In the genomic region with DNA sequence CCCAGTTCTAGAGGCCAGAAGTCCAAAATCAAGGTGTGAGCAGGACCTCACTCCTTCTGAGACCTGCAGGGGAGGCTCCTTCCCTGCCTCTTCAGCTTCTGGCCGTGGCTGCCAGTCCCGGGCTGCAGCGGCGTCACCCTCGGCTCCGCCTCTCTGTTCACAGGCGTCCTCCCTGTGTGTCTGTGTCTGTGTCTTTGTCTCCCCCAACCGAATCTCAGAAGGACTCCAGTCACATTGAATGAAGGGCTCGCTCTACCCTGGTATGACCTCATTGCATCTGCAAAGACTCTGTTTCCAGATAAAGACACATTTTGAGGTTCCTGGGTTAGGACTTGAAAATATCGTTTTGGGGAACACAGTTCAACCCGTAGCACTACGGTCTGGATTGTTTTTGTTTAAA, we compare ENCODE assay signal across 10 cellular contexts. TPM values are rescaled to one million over a fixed set of nuclear protein-coding genes. Genes with fewer than 3 reads are reported as not detected.
DNase-seq lines count a peak whose midpoint lies in the region; ATAC-seq and TF ChIP-seq lines count a peak whose summit lies in the region.
"Had no signal": no experiment of that assay in that cellular context is flagged by ENCODE, and none has a peak within 500 bp of the region (broad histone marks: within the 10 kb centered on the region; RNA-seq: fewer than 3 reads in every experiment).

No MANE protein-coding gene starts in this region.

- H3K18ac ChIP-seq in mesendoderm (ENCODE audit: low read length) = no peak overlapping the region

- no peak overlapping the region for H2BK5ac ChIP-seq in mesendoderm (ENCODE audit: low read length)

- H3K23ac ChIP-seq in mesendoderm (ENCODE audit: low read length) = no peak overlapping the region

- no peak overlapping the region for H3K9ac ChIP-seq in mesendoderm (ENCODE audit: low read length)

- CTCF ChIA-PET in activated B cell treated with CpG ODN at 0.5 μM for 24 hours (lab: Charles Lee) = no interaction called here

- no peaks in the 10 kb centered on the region for H3K9me3 ChIP-seq in vagina
- H3K9me3 ChIP-seq: ascending aorta had no signal

- H2BK15ac ChIP-seq in mesendoderm (replicated peaks; ENCODE audit: low read depth) = no peak overlapping the region

- H3K4me3 ChIP-seq in mesendoderm (ENCODE audit: low read length) = no peak overlapping the region
- H3K4me3 ChIP-seq in vagina = no peak overlapping the region
- H3K4me3 ChIP-seq: ascending aorta had no signal

- H3K56ac ChIP-seq in mesendoderm (ENCODE audit: low read length) = no peak overlapping the region

- no peak overlapping the region for H3K27ac Mint-ChIP-seq in activated B cell treated with CpG ODN at 0.5 μM for 24 hours

- TF ChIP-seq CTCF in activated B cell treated with CpG ODN at 0.5 μM for 24 hours (IDR thresholded peaks at IDR 0.05) = no peak
- TF ChIP-seq CTCF in vagina (IDR thresholded peaks at IDR 0.05) = peak in 1 of 3 experiments; percentile 25

- H4K8ac ChIP-seq in mesendoderm (ENCODE audit: low read depth, low read length) = no peak overlapping the region

- H3K4me2 ChIP-seq in mesendoderm (ENCODE audit: low read length) = no peak overlapping the region

- H3K27ac ChIP-seq in mesendoderm (ENCODE audit: low read depth, low read length) (no peak overlapping the region), substantia nigra (ENCODE audit: low read depth, low read length, poor library complexity, severe bottlenecking) (no peak overlapping the region), vagina (no peak overlapping the region)
- H3K27ac ChIP-seq: ascending aorta had no signal

- H3K36me3 Mint-ChIP-seq in activated B cell treated with CpG ODN at 0.5 μM for 24 hours (ENCODE audit: low read depth) = no peaks in the 10 kb centered on the region

- H3K27me3 ChIP-seq in mesendoderm (ENCODE audit: insufficient read depth, low read length, poor library complexity) (no peaks in the 10 kb centered on the region), vagina (no peaks in the 10 kb centered on the region)
- H3K27me3 ChIP-seq: ascending aorta had no signal

- H3K4me1 Mint-ChIP-seq in activated B cell treated with CpG ODN at 0.5 μM for 24 hours = no peaks in the 10 kb centered on the region

- intact Hi-C loops in activated B cell treated with CpG ODN at 0.5 μM for 24 hours (cut with micrococcal nuclease) (loop anchor here (1.0 kb wide), 1 partner anchor 209 kb away; no protein-coding TSS in a partner anchor), vagina (cut with DNase I) (no loop called here)

- peaks cover 28% of the 10 kb centered on the region for H3K27me3 Mint-ChIP-seq in activated B cell treated with CpG ODN at 0.5 μM for 24 hours

- H3K4me3 Mint-ChIP-seq in activated B cell treated with CpG ODN at 0.5 μM for 24 hours = no peak overlapping the region

- H3K36me3 ChIP-seq in mesendoderm (ENCODE audit: control insufficient read depth, insufficient read depth, low read length) (no peaks in the 10 kb centered on the region), vagina (no peaks in the 10 kb centered on the region)
- H3K36me3 ChIP-seq: ascending aorta had no signal

- TF ChIP-seq POLR2A in vagina (IDR thresholded peaks at IDR 0.05) = no peak

- POLR2A ChIA-PET in activated B cell treated with CpG ODN at 0.5 μM for 24 hours (lab: Charles Lee) = no interaction called here

- H4K5ac ChIP-seq in mesendoderm (ENCODE audit: low read length) = no peak overlapping the region

- H3K9me3 Mint-ChIP-seq in activated B cell treated with CpG ODN at 0.5 μM for 24 hours = no peaks in the 10 kb centered on the region

- ATAC-seq in GM18511 (IDR thresholded peaks at IDR 0.05; ENCODE audit: unreplicated experiment) = peak; percentile 76
- ATAC-seq in activated B cell treated with CpG ODN at 0.5 μM for 24 hours (ENCODE audit: low read depth) = peak; percentile 77

- H3K79me2 ChIP-seq in mesendoderm (ENCODE audit: control insufficient read depth, insufficient read depth, low read length) = no peaks in the 10 kb centered on the region

- whole genome bisulfite sequencing in mesendoderm (ENCODE audit: extremely low coverage, insufficient coverage, low lambda C conversion rate) = no CpG with 5 or more reads among the region's 12 CpGs

- H3K4ac ChIP-seq in mesendoderm (ENCODE audit: low read depth, low read length) = no peak overlapping the region

- H3K79me1 ChIP-seq in mesendoderm (ENCODE audit: low read length) = no peaks in the 10 kb centered on the region

- H2AK5ac ChIP-seq in mesendoderm (ENCODE audit: low read length) = no peak overlapping the region

- DNase-seq in A172 (ENCODE audit: low spot score) = peak; percentile 60
- DNase-seq in NCI-H1436 treated with DMSO at 0.1 percent for 48 hours (lab: John Stamatoyannopoulos, UW) = peak; percentile 10
- DNase-seq in activated B cell treated with CpG ODN at 0.5 μM for 24 hours = no peak
- peak; percentile 4 for DNase-seq in effector CD4-positive, alpha-beta T cell
- DNase-seq in mesendoderm = peak; percentile 94
- DNase-seq in substantia nigra (lab: John Stamatoyannopoulos, UW) = peak in 25 of 49 donors; percentile 0 to 48 (median 11)
- no peak for DNase-seq in vagina (ENCODE audit: extremely low spot score in 2 of 2)

- H3K4me1 ChIP-seq in mesendoderm (ENCODE audit: control insufficient read depth, low read depth, low read length) (no peaks in the 10 kb centered on the region), vagina (no peaks in the 10 kb centered on the region)
- H3K4me1 ChIP-seq: ascending aorta had no signal

- no peak overlapping the region for H2BK120ac ChIP-seq in mesendoderm (ENCODE audit: low read depth, low read length)

RNA-seq across cellular contexts. Expression of gene GALNT11, which starts 33.1 kb away (rescaled TPM):
- 57.6 and 73.5 TPM in 2 replicates for total RNA-seq in A172 (2014; rRNA removed; shearing (Covaris generic))
- total RNA-seq in activated B cell treated with CpG ODN at 0.5 μM for 24 hours = 9.0 and 10.8 TPM in 2 replicates
- polyA plus RNA-seq in mesendoderm (2013, experiment 1 of 2) = 17.1 TPM
- polyA plus RNA-seq in mesendoderm (2013, experiment 2 of 2) = 16.8 TPM
- 46.9 TPM for total RNA-seq in vagina

RNA-seq across cellular contexts. Expression of gene GALNTL5, which starts 36.1 kb away (rescaled TPM):
- total RNA-seq in A172 (2014; rRNA removed; shearing (Covaris generic)) = not detected in 2 replicates
- not detected in 2 replicates for total RNA-seq in activated B cell treated with CpG ODN at 0.5 μM for 24 hours
- not detected for polyA plus RNA-seq in mesendoderm (2013, experiment 1 of 2)
- not detected for polyA plus RNA-seq in mesendoderm (2013, experiment 2 of 2)
- total RNA-seq in vagina = not detected
- total RNA-seq: ascending aorta, temporal lobe had no signal

Comparison
In these comparisons a context has a peak if more than half of its experiments do, and no peak if none do; other contexts are left out.
1. DNase-seq: peak in A172 (single experiment), NCI-H1436 treated with DMSO at 0.1 percent for 48 hours (single experiment), effector CD4-positive, alpha-beta T cell (single experiment), mesendoderm (single experiment) and substantia nigra (25 of 49); none in activated B cell treated with CpG ODN at 0.5 μM for 24 hours (single experiment) and vagina (0 of 2).